Comparison of ENCODE assay signal across 19 cellular contexts in genomic region chr9:121434946-121435345, GRCh38.
DNase-seq lines count a peak whose midpoint lies in the region; ATAC-seq and TF ChIP-seq lines count a peak whose summit lies in the region.
"Had no signal": no experiment of that assay in that cellular context is flagged by ENCODE, and none has a peak within 500 bp of the region (broad histone marks: within the 10 kb centered on the region; RNA-seq: fewer than 3 reads in every experiment).

No MANE protein-coding gene starts in this region.

- H3K4me3 Mint-ChIP-seq in HFFc6 = no peak overlapping the region
- H3K4me3 Mint-ChIP-seq in activated CD8-positive, alpha-beta memory T cell treated with anti-CD3 and anti-CD28 coated beads, Interleukin-2, amount 10 ng/mL, durations not matched to agents 7 days and 5 days = no peak overlapping the region
- H3K4me3 Mint-ChIP-seq: activated naive CD4-positive, alpha-beta T cell treated with anti-CD3 and anti-CD28 coated beads, Interleukin-2, amount 10 ng/mL, durations not matched to agents 7 days and 5 days; B cell; brain had no signal

- no peaks in the 10 kb centered on the region for H3K9me3 ChIP-seq in left lung
- H3K9me3 ChIP-seq: esophagus squamous epithelium, sigmoid colon had no signal

- H3K36me3 ChIP-seq in left lung = no peaks in the 10 kb centered on the region
- H3K36me3 ChIP-seq: esophagus squamous epithelium, sigmoid colon had no signal

- no peaks in the 10 kb centered on the region for H3K36me3 Mint-ChIP-seq in HFFc6 (ENCODE audit: low read depth)
- H3K36me3 Mint-ChIP-seq in activated CD8-positive, alpha-beta memory T cell treated with anti-CD3 and anti-CD28 coated beads, Interleukin-2, amount 10 ng/mL, durations not matched to agents 7 days and 5 days = no peaks in the 10 kb centered on the region
- H3K36me3 Mint-ChIP-seq: activated naive CD4-positive, alpha-beta T cell treated with anti-CD3 and anti-CD28 coated beads, Interleukin-2, amount 10 ng/mL, durations not matched to agents 7 days and 5 days; brain had no signal

- H3K9me3 Mint-ChIP-seq in HFFc6 = no peaks in the 10 kb centered on the region
- no peaks in the 10 kb centered on the region for H3K9me3 Mint-ChIP-seq in activated CD8-positive, alpha-beta memory T cell treated with anti-CD3 and anti-CD28 coated beads, Interleukin-2, amount 10 ng/mL, durations not matched to agents 7 days and 5 days (ENCODE audit: low read depth)
- H3K9me3 Mint-ChIP-seq: activated naive CD4-positive, alpha-beta T cell treated with anti-CD3 and anti-CD28 coated beads, Interleukin-2, amount 10 ng/mL, durations not matched to agents 7 days and 5 days; brain had no signal

- intact Hi-C loops in left lung (cut with DNase I) = no loop called here

- ATAC-seq in left lung (peak; percentile 82), GM18517 (IDR thresholded peaks at IDR 0.05; ENCODE audit: unreplicated experiment) (no peak)
- ATAC-seq in activated CD8-positive, alpha-beta memory T cell treated with anti-CD3 and anti-CD28 coated beads, Interleukin-2, amount 10 ng/mL, durations not matched to agents 7 days and 5 days = no peak
- ATAC-seq: left colon had no signal

- DNase-seq in AG09319 (ENCODE audit: extremely low read depth, low read depth) (peak; percentile 8), HFFc6 (peak; percentile 23), cardiac fibroblast (ENCODE audit: low read depth in 2 of 2) (peak; percentile 63 to 68), left lung (no peak), NCI-H2029 (lab: John Stamatoyannopoulos, UW) (no peak), COLO668 (lab: John Stamatoyannopoulos, UW; ENCODE audit: unreplicated experiment) (no peak)
- DNase-seq in activated CD8-positive, alpha-beta memory T cell treated with anti-CD3 and anti-CD28 coated beads, Interleukin-2, amount 10 ng/mL, durations not matched to agents 7 days and 5 days = no peak
- DNase-seq: activated CD4-positive, alpha-beta T cell treated with anti-CD3 and anti-CD28 coated beads, Interleukin-2, amount 50 U/mL, for 1 hour; activated naive CD4-positive, alpha-beta T cell treated with anti-CD3 and anti-CD28 coated beads, Interleukin-2, amount 10 ng/mL, durations not matched to agents 7 days and 5 days; esophagus squamous epithelium; Karpas-422; left colon; NCI-H1105 treated with DMSO at 0.1 percent for 48 hours; NCI-H2227 treated with DMSO at 0.1 percent for 48 hours; sigmoid colon; stimulated activated CD4-positive, alpha-beta T cell treated with anti-CD3 and anti-CD28 coated beads, Interleukin-4, amount 100 ng/mL, for 1 hour had no signal

- H3K27ac Mint-ChIP-seq in HFFc6 = no peak overlapping the region
- no peak overlapping the region for H3K27ac Mint-ChIP-seq in activated CD8-positive, alpha-beta memory T cell treated with anti-CD3 and anti-CD28 coated beads, Interleukin-2, amount 10 ng/mL, durations not matched to agents 7 days and 5 days
- H3K27ac Mint-ChIP-seq: activated naive CD4-positive, alpha-beta T cell treated with anti-CD3 and anti-CD28 coated beads, Interleukin-2, amount 10 ng/mL, durations not matched to agents 7 days and 5 days; B cell; brain had no signal

- H3K4me1 ChIP-seq in left lung = no peaks in the 10 kb centered on the region
- H3K4me1 ChIP-seq: esophagus squamous epithelium, sigmoid colon had no signal

- H3K4me3 ChIP-seq in cardiac fibroblast (replicated peaks in 1 of 2; ENCODE audit: low read depth in 2 of 2, low read length in 2 of 2) (no peak overlapping the region), left lung (no peak overlapping the region)
- H3K4me3 ChIP-seq: esophagus squamous epithelium, sigmoid colon had no signal

- peaks cover 6% of the 10 kb centered on the region for H3K27me3 Mint-ChIP-seq in HFFc6 (ENCODE audit: insufficient read depth)
- peaks cover 30% of the 10 kb centered on the region for H3K27me3 Mint-ChIP-seq in activated CD8-positive, alpha-beta memory T cell treated with anti-CD3 and anti-CD28 coated beads, Interleukin-2, amount 10 ng/mL, durations not matched to agents 7 days and 5 days
- H3K27me3 Mint-ChIP-seq: activated naive CD4-positive, alpha-beta T cell treated with anti-CD3 and anti-CD28 coated beads, Interleukin-2, amount 10 ng/mL, durations not matched to agents 7 days and 5 days had no signal

- no peak for TF ChIP-seq CTCF in AG09319 (IDR thresholded peaks at IDR 0.05; ENCODE audit: low read depth, low read length)
- no peak for TF ChIP-seq CTCF in HFFc6 (IDR thresholded peaks at IDR 0.05)
- TF ChIP-seq CTCF in cardiac fibroblast (IDR thresholded peaks at IDR 0.05; ENCODE audit: low read depth, low read length) = no peak
- TF ChIP-seq CTCF in left lung (IDR thresholded peaks at IDR 0.05) = no peak

- no peaks in the 10 kb centered on the region for H3K27me3 ChIP-seq in left lung
- H3K27me3 ChIP-seq: esophagus squamous epithelium, sigmoid colon had no signal

- CTCF ChIA-PET in activated CD8-positive, alpha-beta memory T cell treated with anti-CD3 and anti-CD28 coated beads, Interleukin-2, amount 10 ng/mL, durations not matched to agents 7 days and 5 days (lab: Charles Lee) = no interaction called here

- no peak overlapping the region for H3K27ac ChIP-seq in left lung
- H3K27ac ChIP-seq: esophagus squamous epithelium, sigmoid colon had no signal

- H3K4me1 Mint-ChIP-seq in HFFc6 (ENCODE audit: low read depth) = no peaks in the 10 kb centered on the region
- no peaks in the 10 kb centered on the region for H3K4me1 Mint-ChIP-seq in activated CD8-positive, alpha-beta memory T cell treated with anti-CD3 and anti-CD28 coated beads, Interleukin-2, amount 10 ng/mL, durations not matched to agents 7 days and 5 days
- H3K4me1 Mint-ChIP-seq: activated naive CD4-positive, alpha-beta T cell treated with anti-CD3 and anti-CD28 coated beads, Interleukin-2, amount 10 ng/mL, durations not matched to agents 7 days and 5 days; B cell had no signal

Comparison
In these comparisons a context has a peak if more than half of its experiments do, and no peak if none do; other contexts are left out.
1. DNase-seq: peak in AG09319 (single experiment), HFFc6 (single experiment) and cardiac fibroblast (2 of 2); none in left lung (0 of 2), activated CD8-positive, alpha-beta memory T cell treated with anti-CD3 and anti-CD28 coated beads, Interleukin-2, amount 10 ng/mL, durations not matched to agents 7 days and 5 days (single experiment), NCI-H2029 (single experiment) and COLO668 (single experiment).